25 cellular contexts compared by ENCODE assay signal in the genomic region with DNA sequence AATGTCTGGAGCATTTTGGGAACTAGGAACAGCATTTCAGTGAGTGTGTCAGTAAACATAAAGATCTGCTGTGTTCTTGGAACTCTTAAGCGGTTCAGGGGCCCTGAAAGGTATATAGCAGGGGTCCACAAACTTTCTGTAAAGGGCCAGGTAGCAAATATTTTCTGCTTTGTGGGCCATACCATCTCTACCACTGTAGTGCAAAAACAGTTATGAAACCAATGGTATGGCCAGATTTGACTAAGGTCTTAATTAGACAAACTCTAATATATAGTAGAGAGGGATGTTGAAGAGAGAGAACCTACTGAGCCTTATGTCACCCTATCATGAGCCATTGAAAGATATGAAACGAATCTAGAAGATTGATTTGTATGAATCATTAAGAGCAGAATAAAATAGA. TPM values are rescaled to one million over a fixed set of nuclear protein-coding genes. Genes with fewer than 3 reads are reported as not detected.
DNase-seq lines count a peak whose midpoint lies in the region; ATAC-seq, FAIRE-seq and TF ChIP-seq lines count a peak whose summit lies in the region.
"Had no signal": no experiment of that assay in that cellular context is flagged by ENCODE, and none has a peak within 500 bp of the region (broad histone marks: within the 10 kb centered on the region; RNA-seq: fewer than 3 reads in every experiment).

No MANE protein-coding gene starts in this region.

- H3K36me3 ChIP-seq in GM23248 (ENCODE audit: low read depth): no peaks in the 10 kb centered on the region
- H3K36me3 ChIP-seq in RWPE2 (ENCODE audit: low read depth): peaks cover 11% of the 10 kb centered on the region
- no peaks in the 10 kb centered on the region for H3K36me3 ChIP-seq in psoas muscle (ENCODE audit: insufficient read depth in 1 of 2, low read depth in 1 of 2)
- H3K36me3 ChIP-seq in kidney (ENCODE audit: control insufficient read depth in 1 of 2, insufficient read depth in 2 of 2, low read length in 2 of 2): no peaks in the 10 kb centered on the region
- H3K36me3 ChIP-seq: heart right ventricle had no signal

- H3K27ac ChIP-seq in GM23248: no peak overlapping the region
- peak overlapping the region; percentile 20 for H3K27ac ChIP-seq in RWPE2 (ENCODE audit: poor library complexity, severe bottlenecking)
- H3K27ac ChIP-seq in epithelial cell of prostate: peak overlapping the region; percentile 27
- peak overlapping the region; percentile 39 for H3K27ac ChIP-seq in psoas muscle
- H3K27ac ChIP-seq in kidney (ENCODE audit: low read depth in 2 of 2, low read length in 2 of 2): no peak overlapping the region
- H3K27ac ChIP-seq: heart right ventricle, PC-9, spleen had no signal

- peaks cover 8% of the 10 kb centered on the region; the same call in 1 of the 2 replicates for H4K20me1 ChIP-seq in GM23248 (ENCODE audit: insufficient read depth)

- no peak for ATAC-seq in RWPE2 (ENCODE audit: low read depth)
- ATAC-seq in psoas muscle: no peak
- no peak for ATAC-seq in activated CD4-positive, CD25-positive, alpha-beta regulatory T cell treated with anti-CD3 and anti-CD28 coated beads, Interleukin-2, amount 50 U/mL, for 24 hours
- ATAC-seq in HG02571 (IDR thresholded peaks at IDR 0.05; ENCODE audit: unreplicated experiment): no peak
- ATAC-seq: heart right ventricle; left colon; natural killer cell; stimulated activated naive B cell treated with anti-CD40 and anti-IgM and Interleukin-4, amounts not matched to agents 10 μg/mL and 1 μg/mL and 100 μg/mL, for 72 hours; T-helper 17 cell had no signal

- TF ChIP-seq CTCF in RWPE2 (IDR thresholded peaks at IDR 0.05; ENCODE audit: poor library complexity, severe bottlenecking) (no peak), psoas muscle (IDR thresholded peaks at IDR 0.05) (no peak), kidney (IDR thresholded peaks at IDR 0.05; ENCODE audit: borderline replicate concordance, extremely low read depth, insufficient read depth) (no peak)

- DNase-seq in GM23248 (no peak), RWPE2 (ENCODE audit: low spot score) (no peak), epithelial cell of prostate (ENCODE audit: low read depth, low spot score) (no peak), psoas muscle (no peak), kidney (no peak)
- DNase-seq in activated CD4-positive, CD25-positive, alpha-beta regulatory T cell (lab: John Stamatoyannopoulos, UW): no peak
- DNase-seq: activated CD4-positive, alpha-beta T cell treated with anti-CD3 and anti-CD28 coated beads for 4 hours; activated naive CD4-positive, alpha-beta T cell; activated T-cell treated with anti-CD3 and anti-CD28 coated beads, Interleukin-2, amount 50 U/mL, for 48 hours; heart right ventricle; left colon; MG63; natural killer cell; NCI-H1417; NCI-H2081 treated with DMSO at 0.1 percent for 48 hours; NCI-H446; PC-9; retina; SHP77 treated with DMSO at 0.1 percent for 48 hours; spleen; stimulated activated CD4-positive, alpha-beta T cell treated with anti-CD3 and anti-CD28 coated beads, Interleukin-4, amount 100 ng/mL, for 1 hour; stimulated activated naive B cell treated with anti-CD40 and anti-IgM and Interleukin-4, amounts not matched to agents 10 μg/mL and 1 μg/mL and 100 μg/mL, for 72 hours; T-helper 17 cell had no signal

- no peak for FAIRE-seq in kidney (lab: Jason Lieb, UNC)

- H3F3A ChIP-seq in GM23248 (ENCODE audit: insufficient read depth): peaks cover 14% of the 10 kb centered on the region

- no peak overlapping the region for H2AFZ ChIP-seq in GM23248
- H2AFZ ChIP-seq: PC-9 had no signal

- 97 to 98% methylated on average over 2 of the region's 2 CpGs for WGBS in GM23248 (ENCODE audit: low coverage in 1 of 2, low lambda C conversion rate in 2 of 2, missing lambda C conversion rate in 2 of 2), 2 experiments
- 73 to 89% (median 77%) methylated on average over 2 of the region's 2 CpGs for WGBS in psoas muscle, 3 donors

- H3K27me3 ChIP-seq in GM23248 (replicated peaks; ENCODE audit: insufficient read depth) (no peaks in the 10 kb centered on the region), RWPE2 (ENCODE audit: insufficient read depth, poor library complexity, severe bottlenecking) (no peaks in the 10 kb centered on the region), psoas muscle (ENCODE audit: insufficient read depth in 3 of 3, low read length in 2 of 3) (no peaks in the 10 kb centered on the region)
- H3K27me3 ChIP-seq: heart right ventricle, MG63, spleen had no signal

- H3K9me3 ChIP-seq in GM23248 (ENCODE audit: low read depth) (no peaks in the 10 kb centered on the region), RWPE2 (ENCODE audit: severe bottlenecking) (no peaks in the 10 kb centered on the region), psoas muscle (no peaks in the 10 kb centered on the region), kidney (ENCODE audit: control insufficient read depth in 1 of 2, low read length in 2 of 2) (no peaks in the 10 kb centered on the region)
- H3K9me3 ChIP-seq: heart right ventricle, MG63, spleen had no signal

- H3K9ac ChIP-seq in GM23248 (no peak overlapping the region), kidney (ENCODE audit: low read length in 2 of 2) (no peak overlapping the region)

- intact Hi-C loops in psoas muscle (cut with DNase I) (loop anchor here in 1 of 2 donors (5.0 kb wide), 1 partner anchor 214 kb away; no protein-coding TSS in a partner anchor), kidney (cut with DNase I) (no loop called here)

- H3K4me2 ChIP-seq in GM23248 (ENCODE audit: unreplicated experiment): peak overlapping the region; percentile 5
- H3K4me2 ChIP-seq: PC-9 had no signal

- peaks cover 97% of the 10 kb centered on the region for H3K79me2 ChIP-seq in GM23248 (ENCODE audit: insufficient read depth)

- H3K9me2 ChIP-seq in GM23248 (ENCODE audit: insufficient read depth): no peaks in the 10 kb centered on the region

- in situ Hi-C loops in GM23248 (cut with MboI): no loop called here

- no peak overlapping the region for H3K4me3 ChIP-seq in GM23248
- no peak overlapping the region for H3K4me3 ChIP-seq in RWPE2 (ENCODE audit: severe bottlenecking)
- no peak overlapping the region for H3K4me3 ChIP-seq in psoas muscle
- H3K4me3 ChIP-seq in kidney (ENCODE audit: low read length in 2 of 2): no peak overlapping the region
- H3K4me3 ChIP-seq: heart right ventricle, MG63, PC-9, spleen had no signal

- H3K4me1 ChIP-seq in GM23248 (ENCODE audit: insufficient read depth): peaks cover 20% of the 10 kb centered on the region
- peaks cover 26% of the 10 kb centered on the region for H3K4me1 ChIP-seq in RWPE2 (ENCODE audit: insufficient read depth, poor library complexity, severe bottlenecking)
- H3K4me1 ChIP-seq in psoas muscle: peaks cover 61% of the 10 kb centered on the region
- peaks cover 3 to 16% of the 10 kb centered on the region in 2 donors for H3K4me1 ChIP-seq in kidney (ENCODE audit: control insufficient read depth in 1 of 2, insufficient read depth in 1 of 2, low read depth in 1 of 2, low read length in 2 of 2)

RNA-seq across cellular contexts. Expression of a gene that starts 5.3 kb away (rescaled TPM):
- total RNA-seq in GM23248 (2014; rRNA removed; shearing (Covaris generic)): 167 and 211 TPM in 2 replicates
- polyA plus RNA-seq in GM23248 (2016; fragmentation: Nextera tagmentation; extraction: Ambion mirVana): 98.9 and 100 TPM in 2 replicates
- total RNA-seq in psoas muscle: 10 to 100 TPM; 64.0 to 99.2 (median 77.6) TPM
- polyA plus RNA-seq in psoas muscle: 100 to 1,000 TPM in 1 of 3 donors, 10 to 100 TPM in 2; 15.0 to 115 (median 23.2) TPM
- total RNA-seq in kidney: 86.6 TPM
- 15.6 TPM for polyA plus RNA-seq in kidney (ENCODE audit: insufficient read depth, low read depth, low replicate concordance)

Comparison
In these comparisons a context has a peak if more than half of its experiments do, and no peak if none do; other contexts are left out.
1. H3K27ac ChIP-seq: peak in RWPE2 (single experiment), epithelial cell of prostate (single experiment) and psoas muscle (single experiment); none in GM23248 (single experiment) and kidney (0 of 2).